In genomic region chr18:58687871-58688308, GRCh38 we compare ENCODE assay signal across 8 cellular contexts.
DNase-seq lines count a peak whose midpoint lies in the region; ATAC-seq, FAIRE-seq and TF ChIP-seq lines count a peak whose summit lies in the region.

No MANE protein-coding gene starts in this region.

- TF ChIP-seq CTCF in C4-2B (conservative IDR thresholded peaks at IDR 0.05), result no peak
- TF ChIP-seq CTCF in LNCaP clone FGC (IDR thresholded peaks at IDR 0.05; ENCODE audit: control insufficient read depth, extremely low read depth, insufficient read depth), result no peak

- peak overlapping the region; percentile 45; the same call in 1 of the 2 replicates for H3K27ac ChIP-seq in C4-2B

- DNase-seq in LNCaP clone FGC (ENCODE audit: low read depth) (peak; percentile 39), HTR-8/SVneo (ENCODE audit: insufficient read length, low spot score) (no peak), foreskin melanocyte (no peak), Ammon's horn (ENCODE audit: low spot score) (no peak), H54 (ENCODE audit: insufficient read length, low spot score) (no peak)
- DNase-seq in activated naive CD8-positive, alpha-beta T cell treated with anti-CD3 and anti-CD28 coated beads, Interleukin-2, amount 50 U/mL, for 16 hours (ENCODE audit: low read depth, low spot score), result peak; percentile 27

- TF ChIP-seq POLR2A in H54 (IDR thresholded peaks at IDR 0.05; ENCODE audit: low read depth, low read length), result no peak

- peak; percentile 91 for ATAC-seq in GM21423 (IDR thresholded peaks at IDR 0.05; ENCODE audit: unreplicated experiment)

- H3K4me3 ChIP-seq in LNCaP clone FGC (ENCODE audit: low read depth, low read length), result no peak overlapping the region

- FAIRE-seq in HTR-8/SVneo (lab: Jason Lieb, UNC) (no peak), H54 (lab: Jason Lieb, UNC) (no peak)

Comparison
In these comparisons a context has a peak if more than half of its experiments do, and no peak if none do; other contexts are left out.
1. DNase-seq: peak in LNCaP clone FGC (single experiment) and activated naive CD8-positive, alpha-beta T cell treated with anti-CD3 and anti-CD28 coated beads, Interleukin-2, amount 50 U/mL, for 16 hours (single experiment); none in HTR-8/SVneo (single experiment), foreskin melanocyte (single experiment), Ammon's horn (single experiment) and H54 (single experiment).